ENCODE assay signal across 8 cellular contexts in the genomic region with DNA sequence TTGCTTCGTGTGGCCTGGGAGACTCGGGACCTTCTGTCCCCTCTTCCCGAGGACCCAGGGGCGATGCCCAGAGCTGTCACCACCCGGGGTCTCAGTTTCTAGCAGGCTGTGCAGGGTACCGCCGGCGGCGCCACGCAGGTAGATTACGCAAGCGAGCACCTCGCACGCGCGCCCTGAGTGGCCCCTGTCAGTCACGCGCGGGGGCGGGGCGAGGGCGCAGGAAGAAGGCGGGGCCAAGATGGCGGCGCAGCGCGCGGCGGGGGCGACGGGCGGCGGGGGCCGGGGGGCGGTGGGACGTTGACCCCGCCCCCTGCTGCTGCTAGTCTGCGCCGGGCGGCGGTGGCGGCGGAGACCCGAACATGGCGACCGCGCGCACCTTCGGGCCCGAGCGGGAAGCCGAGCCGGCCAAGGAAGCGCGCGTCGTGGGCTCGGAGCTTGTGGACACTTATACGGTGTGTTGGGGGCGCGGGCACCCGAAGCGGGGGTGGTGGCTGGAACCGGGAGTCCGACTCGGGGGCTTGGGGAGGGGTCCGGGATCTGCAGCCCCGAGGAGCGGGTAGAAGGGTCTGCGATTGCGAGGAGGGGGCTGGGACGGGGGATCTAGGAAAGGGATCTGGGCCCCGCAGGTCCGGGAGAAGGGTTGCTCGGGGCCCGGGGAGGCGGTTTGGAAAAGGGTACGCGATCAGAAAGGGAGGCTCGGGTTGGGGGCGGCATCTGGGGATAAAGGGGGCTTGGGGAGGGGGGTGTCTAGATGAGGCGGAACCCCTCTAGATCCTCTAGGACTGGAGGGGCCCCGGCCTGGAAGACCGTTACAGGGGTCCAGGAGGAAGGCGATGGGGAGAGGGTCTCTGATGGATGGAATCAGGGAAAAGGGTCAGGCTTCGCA. TPM values are rescaled to one million over a fixed set of nuclear protein-coding genes. Genes with fewer than 3 reads are reported as not detected.
DNase-seq lines count a peak whose midpoint lies in the region; ATAC-seq lines count a peak whose summit lies in the region.

Gene NISCH (plus strand): TSS at position 322 of the 886 bp plus-strand sequence. CDS start 38 bp downstream, at position 360.

- peak; percentile 70 for ATAC-seq in HG03457 (IDR thresholded peaks at IDR 0.05; ENCODE audit: unreplicated experiment)

- in situ Hi-C loops in endometrial microvascular endothelial cells (cut with HindIII; ENCODE audit: inconsistent ontology term, low pct_unique_long_range_greater_than_20kb, low sequenced_read_pairs) = loop anchor here (25.0 kb wide), 1 partner anchor 107 kb away; no protein-coding TSS in a partner anchor

- peak in 13 of 14 donors; percentile 24 to 87 (median 69) for DNase-seq in C1 segment of cervical spinal cord (lab: John Stamatoyannopoulos, UW)
- peak; percentile 96 for DNase-seq in GM19238 (ENCODE audit: insufficient read length, low spot score)
- DNase-seq in NOMO-1 treated with DMSO at 0.1 percent for 48 hours (lab: John Stamatoyannopoulos, UW; ENCODE audit: unreplicated experiment) = peak; percentile 70
- DNase-seq in activated CD8-positive, alpha-beta memory T cell treated with anti-CD3 and anti-CD28 coated beads, Interleukin-2, amount 50 U/mL, for 1 hour (ENCODE audit: extremely low read depth) = peak; percentile 84
- DNase-seq in midbrain (lab: John Stamatoyannopoulos, UW) = peak; percentile 82
- DNase-seq in stimulated activated CD8-positive, alpha-beta memory T cell treated with anti-CD3 and anti-CD28 coated beads, Interleukin-2, amount 100 ng/mL, for 1 hour (ENCODE audit: low read depth in 2 of 2) = peak; percentile 93 to 95

RNA-seq across cellular contexts. Expression of gene NISCH, which starts in this region (rescaled TPM):
- total RNA-seq in endometrial microvascular endothelial cells (ENCODE audit: inconsistent ontology term) = 30.7 TPM

Comparison
In these comparisons a context has a peak if more than half of its experiments do, and no peak if none do; other contexts are left out.
1. Peak in every context shown above with its lines: DNase-seq and ATAC-seq.